In the genomic region with DNA sequence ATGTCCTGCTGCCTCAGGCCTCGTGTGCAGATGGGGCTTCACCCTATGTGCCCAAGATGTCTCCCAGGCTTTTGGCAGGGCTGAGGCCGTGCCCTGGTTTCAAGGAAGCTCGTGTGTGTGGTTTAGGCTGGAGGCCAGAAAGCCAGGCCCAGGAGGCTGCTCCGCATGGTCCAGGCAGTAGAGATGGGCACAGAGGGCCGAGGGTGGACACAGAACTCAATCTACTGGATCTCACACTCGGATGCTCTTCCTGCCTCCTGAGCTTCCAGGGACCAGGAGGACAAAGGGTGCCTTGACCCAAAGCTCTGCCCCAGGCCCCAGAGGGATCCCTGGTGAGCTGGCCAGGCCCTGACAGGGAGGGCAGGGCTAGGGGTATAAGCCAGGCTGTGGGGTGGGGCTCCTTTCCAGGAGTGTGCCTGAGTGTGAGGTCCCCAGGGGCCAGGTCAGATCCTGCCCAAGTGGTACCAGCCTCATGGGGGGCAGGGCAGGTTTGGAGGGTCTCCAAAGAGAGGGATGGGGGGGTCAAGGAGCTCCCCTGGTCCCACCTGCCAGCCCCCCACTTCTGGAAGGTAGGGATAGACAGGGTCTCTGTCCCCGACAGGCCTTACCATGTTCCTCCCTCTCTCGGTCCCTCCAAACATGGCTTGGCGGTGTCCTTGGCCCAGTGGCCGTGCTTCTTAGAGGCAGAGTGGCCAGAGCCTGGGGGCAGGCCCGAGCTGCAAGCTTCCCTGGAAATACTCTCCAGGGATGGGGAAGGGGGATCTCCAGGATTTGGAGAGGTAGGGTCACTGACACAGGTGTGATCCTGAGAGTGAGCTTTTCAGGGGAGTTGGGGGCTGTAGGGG, we compare ENCODE assay signal across 17 cellular contexts. TPM values are rescaled to one million over a fixed set of nuclear protein-coding genes. Genes with fewer than 3 reads are reported as not detected.
A peak's percentile ranks its signal among the peaks of the same experiment; 100 is the strongest.
DNase-seq lines count a peak whose midpoint lies in the region; ATAC-seq and TF ChIP-seq lines count a peak whose summit lies in the region.
"Had no signal": no experiment of that assay in that cellular context is flagged by ENCODE, and none has a peak within 500 bp of the region (broad histone marks: within the 10 kb centered on the region; RNA-seq: fewer than 3 reads in every experiment).

No MANE protein-coding gene starts in this region.

- no peak overlapping the region for H3K4me3 ChIP-seq in lower lobe of right lung
- no peak overlapping the region for H3K4me3 ChIP-seq in sigmoid colon

- peak; percentile 42 for DNase-seq in CD14-positive monocyte (ENCODE audit: low spot score)
- peak; percentile 5 for DNase-seq in glutamatergic neuron
- DNase-seq in lower lobe of right lung: peak; percentile 31
- DNase-seq in sigmoid colon: peak; percentile 53
- DNase-seq in left lobe of liver (ENCODE audit: low spot score): no peak
- DNase-seq in cerebellar cortex (ENCODE audit: low spot score): no peak
- no peak for DNase-seq in activated gamma-delta T cell treated with Interleukin-2 at 50 U/mL for 16 hours
- DNase-seq: CD4-positive, CD25-positive, alpha-beta regulatory T cell; DMS53; H9; MV-4-11; NCI-H1417; NCI-H187 treated with DMSO at 0.1 percent for 48 hours; NCI-H345; NCI-H526; SIG-M5 had no signal

- 62 to 85% methylated on average over 11 of the region's 11 CpGs for WGBS in sigmoid colon, 2 donors

- no peak for TF ChIP-seq EP300 in sigmoid colon (IDR thresholded peaks at IDR 0.05)

- no peaks in the 10 kb centered on the region for H3K4me1 ChIP-seq in lower lobe of right lung
- no peaks in the 10 kb centered on the region for H3K4me1 ChIP-seq in sigmoid colon

- H3K36me3 Mint-ChIP-seq in CD14-positive monocyte (no peaks in the 10 kb centered on the region), glutamatergic neuron (ENCODE audit: unreplicated experiment) (no peaks in the 10 kb centered on the region)
- H3K36me3 Mint-ChIP-seq: CD4-positive, CD25-positive, alpha-beta regulatory T cell had no signal

- H3K36me3 ChIP-seq in lower lobe of right lung: peaks cover 4% of the 10 kb centered on the region
- H3K36me3 ChIP-seq in sigmoid colon: peaks cover 0 to 31% (median 5%) of the 10 kb centered on the region in 4 donors

- no peak for TF ChIP-seq POLR2A in sigmoid colon (IDR thresholded peaks at IDR 0.05)

- H3K4me3 Mint-ChIP-seq in CD14-positive monocyte (no peak overlapping the region), glutamatergic neuron (ENCODE audit: unreplicated experiment) (no peak overlapping the region)
- H3K4me3 Mint-ChIP-seq: CD4-positive, CD25-positive, alpha-beta regulatory T cell; H9 had no signal

- H3K9me3 ChIP-seq in lower lobe of right lung (no peaks in the 10 kb centered on the region), sigmoid colon (no peaks in the 10 kb centered on the region)

- ATAC-seq in lower lobe of right lung (no peak), left lobe of liver (no peak)

- no peak overlapping the region for H3K27ac ChIP-seq in lower lobe of right lung
- H3K27ac ChIP-seq in sigmoid colon: no peak overlapping the region
- H3K27ac ChIP-seq: HL-60 had no signal

- peaks cover 0 to 1% (median 0%) of the 10 kb centered on the region in 3 donors for H3K27me3 Mint-ChIP-seq in CD14-positive monocyte (ENCODE audit: low read depth in 3 of 3)
- peaks cover 10% of the 10 kb centered on the region for H3K27me3 Mint-ChIP-seq in glutamatergic neuron (ENCODE audit: unreplicated experiment)
- H3K27me3 Mint-ChIP-seq: CD4-positive, CD25-positive, alpha-beta regulatory T cell had no signal

- H3K27ac Mint-ChIP-seq in CD14-positive monocyte (no peak overlapping the region), glutamatergic neuron (ENCODE audit: unreplicated experiment) (no peak overlapping the region)
- H3K27ac Mint-ChIP-seq: CD4-positive, CD25-positive, alpha-beta regulatory T cell had no signal

- no peak for TF ChIP-seq CTCF in CD14-positive monocyte (IDR thresholded peaks at IDR 0.05)
- TF ChIP-seq CTCF in glutamatergic neuron (IDR thresholded peaks at IDR 0.05; ENCODE audit: partially characterized antibody, unreplicated experiment): no peak
- TF ChIP-seq CTCF in lower lobe of right lung (IDR thresholded peaks at IDR 0.05): no peak
- no peak for TF ChIP-seq CTCF in sigmoid colon (IDR thresholded peaks at IDR 0.05)

- H3K4me1 Mint-ChIP-seq in CD14-positive monocyte: peaks cover 9% of the 10 kb centered on the region
- peaks cover 2% of the 10 kb centered on the region for H3K4me1 Mint-ChIP-seq in glutamatergic neuron (ENCODE audit: low read depth, unreplicated experiment)
- H3K4me1 Mint-ChIP-seq: CD4-positive, CD25-positive, alpha-beta regulatory T cell; H9 had no signal

- H3K27me3 ChIP-seq in lower lobe of right lung (ENCODE audit: low read depth) (no peaks in the 10 kb centered on the region), sigmoid colon (no peaks in the 10 kb centered on the region)

- intact Hi-C loops in CD14-positive monocyte (cut with micrococcal nuclease) (no loop called here), lower lobe of right lung (cut with DNase I) (no loop called here), sigmoid colon (cut with DNase I) (no loop called here)

- H3K9me3 Mint-ChIP-seq in CD14-positive monocyte (peaks cover 0 to 11% (median 2%) of the 10 kb centered on the region in 7 donors), glutamatergic neuron (ENCODE audit: unreplicated experiment) (peaks cover 8% of the 10 kb centered on the region)
- H3K9me3 Mint-ChIP-seq: CD4-positive, CD25-positive, alpha-beta regulatory T cell had no signal

RNA-seq across cellular contexts. Expression of a gene that starts 23.8 kb away (rescaled TPM):
- polyA plus RNA-seq in CD14-positive monocyte (not detected), sigmoid colon (1 to 10 TPM; 1.2 to 5.0 (median 3.6) TPM)
- total RNA-seq in glutamatergic neuron (ENCODE audit: unreplicated experiment) (0.64 TPM), lower lobe of right lung (15.5 TPM), sigmoid colon (10 to 100 TPM; 14.5 to 49.6 (median 32.1) TPM), left lobe of liver (1.6 TPM)
- total RNA-seq: CD4-positive, CD25-positive, alpha-beta regulatory T cell had no signal
- polyA plus RNA-seq: CD4-positive, CD25-positive, alpha-beta regulatory T cell had no signal

Comparison
In these comparisons a context has a peak if more than half of its experiments do, and no peak if none do; other contexts are left out.
1. DNase-seq: peak in CD14-positive monocyte (single experiment), glutamatergic neuron (single experiment), lower lobe of right lung (single experiment) and sigmoid colon (single experiment); none in left lobe of liver (single experiment), cerebellar cortex (single experiment) and activated gamma-delta T cell treated with Interleukin-2 at 50 U/mL for 16 hours (single experiment).